Comparison of ENCODE assay signal across 1 cellular context in the genomic region with DNA sequence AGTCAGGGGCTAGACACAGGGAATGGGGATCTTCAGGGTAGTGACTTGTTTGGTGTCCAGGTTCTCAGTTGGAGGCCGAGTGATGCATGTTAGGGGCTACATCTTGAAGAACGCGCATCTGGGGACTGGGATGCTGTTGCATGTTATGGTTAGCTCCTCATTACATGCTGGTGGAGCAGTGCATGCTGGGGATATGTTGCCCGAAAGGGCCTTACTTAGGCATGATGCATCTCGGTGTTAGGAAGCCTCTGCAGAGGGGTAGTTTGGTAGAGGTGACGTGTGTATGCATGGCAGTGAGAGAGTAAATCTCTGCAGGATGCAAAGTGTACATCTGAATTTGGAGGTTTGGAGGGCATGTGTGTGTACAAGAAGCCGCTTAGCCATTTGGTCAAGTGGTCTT.
TF ChIP-seq lines count a peak whose summit lies in the region.

No MANE protein-coding gene starts in this region.

TF ChIP-seq in HepG2, 621 proteins besides CTCF, POLR2A, EP300 and RAD21:
- TF ChIP-seq REPIN1 (CRISPR knock-in tag; IDR thresholded peaks at IDR 0.05; ENCODE audit: borderline replicate concordance, low read depth) (no peak), ZNF550 (CRISPR knock-in tag; IDR thresholded peaks at IDR 0.05; ENCODE audit: borderline replicate concordance) (peak; percentile 50; the same call in 1 of the 2 replicates), RBFOX2 (IDR thresholded peaks at IDR 0.05; ENCODE audit: low read depth, low read length) (peak; percentile 36; the same call in 1 of the 2 replicates)
